ENCODE assay signal across 8 cellular contexts in the genomic region with DNA sequence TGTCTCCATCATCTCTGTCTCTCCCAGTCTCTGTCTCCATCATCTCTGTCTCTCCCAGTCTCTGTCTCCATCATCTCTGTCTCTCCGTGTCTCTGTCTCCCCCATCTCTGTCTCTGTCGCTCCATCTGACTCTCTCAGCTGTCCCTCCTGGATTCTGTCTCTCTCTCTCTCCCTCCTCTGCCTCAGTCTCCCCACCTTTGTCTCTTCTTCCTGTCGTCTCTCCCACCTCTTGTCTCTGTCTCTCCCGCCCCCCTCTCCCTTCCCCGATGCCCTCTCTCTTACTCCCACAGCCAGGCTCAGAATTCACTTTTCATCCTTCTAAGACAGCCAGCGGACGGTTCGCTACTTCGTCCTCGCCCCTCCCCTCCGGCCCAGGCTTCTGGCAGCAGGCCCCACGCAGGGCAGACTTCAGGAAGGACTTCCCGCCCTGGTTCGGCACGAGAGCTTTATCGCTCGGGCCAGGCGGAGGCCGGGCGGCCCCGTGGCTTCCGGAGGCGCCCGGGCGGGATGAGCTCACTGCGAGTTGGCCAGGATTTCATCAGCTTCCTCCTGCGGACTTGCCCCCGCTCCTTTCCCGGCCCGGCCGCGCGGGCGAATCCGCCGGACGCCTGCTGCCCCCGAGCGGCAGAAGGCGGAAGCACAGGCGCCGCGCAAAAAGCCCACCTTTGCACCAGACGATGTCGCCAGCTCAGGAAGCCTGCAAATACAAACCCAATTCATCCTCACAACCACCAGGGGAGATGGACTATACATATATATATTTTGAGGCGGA. TPM values are rescaled to one million over a fixed set of nuclear protein-coding genes. Genes with fewer than 3 reads are reported as not detected.
DNase-seq lines count a peak whose midpoint lies in the region; ATAC-seq and TF ChIP-seq lines count a peak whose summit lies in the region.

No MANE protein-coding gene starts in this region.

- H4K20me1 ChIP-seq in OCI-LY1 (ENCODE audit: insufficient read depth, low read length), result no peaks in the 10 kb centered on the region

- peak overlapping the region; percentile 18 for H3K27ac ChIP-seq in CD8-positive, alpha-beta T cell (ENCODE audit: low read depth, low read length)
- no peak overlapping the region for H3K27ac ChIP-seq in OCI-LY1 (ENCODE audit: low read depth, low read length, poor library complexity, severe bottlenecking)
- H3K27ac ChIP-seq in epithelial cell of prostate, result peak overlapping the region; percentile 97
- H3K27ac ChIP-seq in mucosa of rectum (ENCODE audit: low read depth in 2 of 2, low read length in 2 of 2), result peak overlapping the region; percentile 64 to 80

- H3K4me1 Mint-ChIP-seq in CD8-positive, alpha-beta T cell (ENCODE audit: low read depth), result peaks cover 36% of the 10 kb centered on the region

- no peaks in the 10 kb centered on the region for H3K27me3 ChIP-seq in CD8-positive, alpha-beta T cell (ENCODE audit: insufficient read depth, low read length)
- H3K27me3 ChIP-seq in OCI-LY1 (ENCODE audit: insufficient read depth, low read length) (no peaks in the 10 kb centered on the region; the same call in 1 of the 2 replicates), mucosa of rectum (ENCODE audit: control insufficient read depth in 2 of 2, insufficient read depth in 2 of 2, low read length in 2 of 2) (peaks cover 21 to 24% of the 10 kb centered on the region in 2 donors)

- H3K79me2 ChIP-seq in OCI-LY1 (ENCODE audit: insufficient read depth, low read length), result no peaks in the 10 kb centered on the region

- ATAC-seq in CD8-positive, alpha-beta T cell, result peak; percentile 52
- peak; percentile 55 for ATAC-seq in GM19395 (IDR thresholded peaks at IDR 0.05; ENCODE audit: unreplicated experiment)

- peak overlapping the region; percentile 80 for H3K4me2 ChIP-seq in OCI-LY1 (ENCODE audit: low read length)

- H3K4me3 ChIP-seq in CD8-positive, alpha-beta T cell (ENCODE audit: low read depth, low read length), result peak overlapping the region; percentile 40
- H3K4me3 ChIP-seq in OCI-LY1 (ENCODE audit: low read depth, low read length, poor library complexity, severe bottlenecking) (peak overlapping the region; percentile 54), mucosa of rectum (ENCODE audit: low read length in 2 of 2) (peak overlapping the region; percentile 46 to 65)

- peak overlapping the region; percentile 75 for H3K27ac Mint-ChIP-seq in CD8-positive, alpha-beta T cell

- DNase-seq in CD8-positive, alpha-beta T cell, result peak; percentile 81 to 96 (median 85)
- DNase-seq in HT1080 (ENCODE audit: low read depth), result peak; percentile 98
- DNase-seq in activated CD8-positive, alpha-beta memory T cell treated with anti-CD3 and anti-CD28 coated beads, Interleukin-2, amount 50 U/mL, for 48 hours, result peak; percentile 97
- no peak for DNase-seq in epithelial cell of prostate (ENCODE audit: low read depth, low spot score)
- DNase-seq in stimulated activated CD8-positive, alpha-beta memory T cell treated with anti-CD3 and anti-CD28 coated beads, Interleukin-4, amount 100 ng/mL, for 24 hours (ENCODE audit: low read depth), result peak; percentile 86

- H3K9ac ChIP-seq in OCI-LY1 (ENCODE audit: low read length) (peak overlapping the region; percentile 48), mucosa of rectum (ENCODE audit: low read depth in 1 of 2, low read length in 2 of 2) (peak overlapping the region; percentile 38 to 81)

- no peaks in the 10 kb centered on the region for H3K36me3 ChIP-seq in CD8-positive, alpha-beta T cell (ENCODE audit: insufficient read depth, low read length)
- H3K36me3 ChIP-seq in OCI-LY1 (ENCODE audit: insufficient read depth, low read length) (no peaks in the 10 kb centered on the region), mucosa of rectum (ENCODE audit: control insufficient read depth in 2 of 2, insufficient read depth in 2 of 2, low read length in 2 of 2) (no peaks in the 10 kb centered on the region)

- H3K9me2 ChIP-seq in OCI-LY1 (ENCODE audit: low read depth, low read length), result no peaks in the 10 kb centered on the region

- H3K9me3 Mint-ChIP-seq in CD8-positive, alpha-beta T cell, result no peaks in the 10 kb centered on the region

- H3K4me3 Mint-ChIP-seq in CD8-positive, alpha-beta T cell, result peak overlapping the region; percentile 65

- CTCF ChIA-PET in CD8-positive, alpha-beta T cell (lab: Charles Lee), result interaction anchor here (0.7 to 15.1 kb wide), 36 partner anchors 9 to 289 kb away, joined by 3 to 505 read pairs (median 5); partner anchors contain the start of genes CCDC9, SAE1 and ZC3H4

- H3K9me3 ChIP-seq in CD8-positive, alpha-beta T cell (ENCODE audit: low read length), result no peaks in the 10 kb centered on the region
- H3K9me3 ChIP-seq in OCI-LY1 (ENCODE audit: low read length) (no peaks in the 10 kb centered on the region), mucosa of rectum (ENCODE audit: control insufficient read depth in 2 of 2, low read length in 2 of 2) (no peaks in the 10 kb centered on the region)

- POLR2A ChIA-PET in CD8-positive, alpha-beta T cell (lab: Charles Lee), result interaction anchor here (0.6 to 2.5 kb wide), 23 partner anchors 11 to 643 kb away, joined by 3 to 32 read pairs (median 5); partner anchors contain the start of genes CALM3, CCDC9 and ZC3H4

- peaks cover 5% of the 10 kb centered on the region; the same call in 1 of the 2 replicates for H3F3A ChIP-seq in OCI-LY1 (ENCODE audit: insufficient read depth, low read length)

- no peak overlapping the region for H2AFZ ChIP-seq in OCI-LY1 (ENCODE audit: low read length)

- intact Hi-C loops in CD8-positive, alpha-beta T cell (cut with DNase I, micrococcal nuclease), result loop anchor here (1.0 to 2.0 kb wide), 5 partner anchors 14 to 95 kb away; no protein-coding TSS in a partner anchor

- TF ChIP-seq CTCF in CD8-positive, alpha-beta T cell (IDR thresholded peaks at IDR 0.05), result peak; percentile 98
- TF ChIP-seq CTCF in OCI-LY1 (IDR thresholded peaks at IDR 0.05; ENCODE audit: low read length), result peak; percentile 95

- no peaks in the 10 kb centered on the region for H3K27me3 Mint-ChIP-seq in CD8-positive, alpha-beta T cell (ENCODE audit: low read depth)

- peaks cover 47% of the 10 kb centered on the region for H3K4me1 ChIP-seq in CD8-positive, alpha-beta T cell (ENCODE audit: insufficient read depth, low read length)
- H3K4me1 ChIP-seq in OCI-LY1 (ENCODE audit: insufficient read depth, low read length, severe bottlenecking) (peaks cover 35% of the 10 kb centered on the region), mucosa of rectum (ENCODE audit: control insufficient read depth in 2 of 2, insufficient read depth in 2 of 2, low read length in 2 of 2) (peaks cover 12 to 32% of the 10 kb centered on the region in 2 donors)

- no peaks in the 10 kb centered on the region for H3K36me3 Mint-ChIP-seq in CD8-positive, alpha-beta T cell

RNA-seq across cellular contexts. Expression of gene CCDC9, which starts 12.4 kb away (rescaled TPM):
- 10 to 100 TPM; 53.7 to 59.0 TPM for total RNA-seq in CD8-positive, alpha-beta T cell
- 3.6 and 3.8 TPM in 2 replicates for total RNA-seq in HT1080 (2014; rRNA removed; shearing (Covaris generic))
- polyA plus RNA-seq in HT1080 (2015; cell fraction: cytosol; rRNA removed), result 8.7 and 11.5 TPM in 2 replicates
- 18.3 and 22.7 TPM in 2 replicates for polyA plus RNA-seq in HT1080 (2015; cell fraction: nucleus; rRNA removed)

RNA-seq across cellular contexts. Expression of gene BBC3, which starts 13.0 kb away (rescaled TPM):
- 10 to 100 TPM; 29.3 to 30.2 TPM for total RNA-seq in CD8-positive, alpha-beta T cell
- 36.6 and 43.9 TPM in 2 replicates for total RNA-seq in HT1080 (2014; rRNA removed; shearing (Covaris generic))
- 51.6 and 64.6 TPM in 2 replicates for polyA plus RNA-seq in HT1080 (2015; cell fraction: cytosol; rRNA removed)
- polyA plus RNA-seq in HT1080 (2015; cell fraction: nucleus; rRNA removed), result 50.3 and 54.3 TPM in 2 replicates

RNA-seq across cellular contexts. Expression of gene INAFM1, which starts 30.7 kb away (rescaled TPM):
- total RNA-seq in CD8-positive, alpha-beta T cell, result 10 to 100 TPM; 12.4 to 14.7 TPM
- total RNA-seq in HT1080 (2014; rRNA removed; shearing (Covaris generic)), result 1.5 and 4.0 TPM in 2 replicates
- polyA plus RNA-seq in HT1080 (2015; cell fraction: cytosol; rRNA removed), result 2.9 and 3.6 TPM in 2 replicates
- 4.4 and 6.0 TPM in 2 replicates for polyA plus RNA-seq in HT1080 (2015; cell fraction: nucleus; rRNA removed)

Comparison
In these comparisons a context has a peak if more than half of its experiments do, and no peak if none do; other contexts are left out.
1. RNA of gene CCDC9, which starts 12.4 kb away (total RNA-seq): 53.7 to 59.0 TPM in CD8-positive, alpha-beta T cell; 3.6 to 3.8 TPM in HT1080; every median in the first group is over 10 times any median in the second.
2. Peak in every context shown above with its lines, with median percentiles within 50 percentile points of each other: H3K4me3 ChIP-seq.